In genomic region chr1:11684070-11684469, GRCh38 we compare ENCODE assay signal across 18 cellular contexts.
"Had no signal": no experiment of that assay in that cellular context is flagged by ENCODE, and none has a peak within 500 bp of the region (broad histone marks: within the 10 kb centered on the region; RNA-seq: fewer than 3 reads in every experiment).

No MANE protein-coding gene starts in this region.

- FAIRE-seq: urothelium cell line had no signal

- H3K36me3 ChIP-seq: left ventricle myocardium inferior, tibial artery had no signal

- DNase-seq: activated CD4-positive, alpha-beta T cell treated with anti-CD3 and anti-CD28 coated beads, Interleukin-2, amount 50 U/mL, for 1 hour; activated CD8-positive, alpha-beta memory T cell treated with anti-CD3 and anti-CD28 coated beads for 24 hours; activated naive CD4-positive, alpha-beta T cell; activated naive CD8-positive, alpha-beta T cell treated with anti-CD3 and anti-CD28 coated beads, Interleukin-2, amount 10 ng/mL, durations not matched to agents 7 days and 5 days; anterior cingulate cortex; cortex of kidney; effector CD8-positive, alpha-beta T cell; foreskin fibroblast; glutamatergic neuron; hypothalamus; left ventricle myocardium inferior; mesenchymal stem cell; occipital lobe; tibial artery had no signal

- ATAC-seq: activated CD4-positive, CD25-positive, alpha-beta regulatory T cell treated with anti-CD3 and anti-CD28 coated beads, Interleukin-2, amount 50 U/mL, for 24 hours; natural killer cell treated with Interleukin-12 subunit alpha and Interleukin-12 subunit beta and Interleukin-15 and Interleukin-18, amount 100 ng/mL, for 72 hours; stimulated activated memory B cell treated with anti-CD40 and anti-IgM and Interleukin-4, amounts not matched to agents 10 μg/mL and 1 μg/mL and 100 μg/mL, for 72 hours had no signal

- H3K27ac ChIP-seq: left ventricle myocardium inferior, tibial artery had no signal

- H3K9me3 ChIP-seq: left ventricle myocardium inferior, tibial artery had no signal

- H3K4me3 ChIP-seq: left ventricle myocardium inferior, tibial artery had no signal
